In genomic region chr4:140423106-140423505, GRCh38 we compare ENCODE assay signal across 33 cellular contexts. TPM values are rescaled to one million over a fixed set of nuclear protein-coding genes. Genes with fewer than 3 reads are reported as not detected.
DNase-seq lines count a peak whose midpoint lies in the region; ATAC-seq, FAIRE-seq and TF ChIP-seq lines count a peak whose summit lies in the region.
"Had no signal": no experiment of that assay in that cellular context is flagged by ENCODE, and none has a peak within 500 bp of the region (broad histone marks: within the 10 kb centered on the region; RNA-seq: fewer than 3 reads in every experiment).

No MANE protein-coding gene starts in this region.

- H3K4me3 ChIP-seq in astrocyte (ENCODE audit: insufficient read depth, low read depth, low read length) = no peak overlapping the region
- H3K4me3 ChIP-seq in lower leg skin (ENCODE audit: low read depth, poor library complexity, severe bottlenecking) = no peak overlapping the region
- H3K4me3 ChIP-seq in left ventricle myocardium inferior = no peak overlapping the region
- H3K4me3 ChIP-seq: body of pancreas, gastrocnemius medialis, hepatocyte, ovary, PC-9, smooth muscle cell, vagina had no signal

- in situ Hi-C loops in Caki2 (cut with HindIII; ENCODE audit: low pct_unique_long_range_greater_than_20kb, low sequenced_read_pairs) = no loop called here

- peaks cover 6% of the 10 kb centered on the region for H3K4me1 ChIP-seq in astrocyte (ENCODE audit: insufficient read depth, low read length)
- peaks cover 27% of the 10 kb centered on the region for H3K4me1 ChIP-seq in left ventricle myocardium inferior

- no peak overlapping the region for H2AFZ ChIP-seq in astrocyte (ENCODE audit: low read depth, low read length)
- H2AFZ ChIP-seq: hepatocyte, PC-9 had no signal

- no peak overlapping the region for H3K4me3 Mint-ChIP-seq in astrocyte (ENCODE audit: unreplicated experiment)
- H3K4me3 Mint-ChIP-seq: activated CD8-positive, alpha-beta memory T cell treated with anti-CD3 and anti-CD28 coated beads, Interleukin-2, amount 10 ng/mL, durations not matched to agents 7 days and 5 days; activated T-cell treated with anti-CD3 and anti-CD28 coated beads, Interleukin-2, amount 50 U/mL, for 72 hours; CD4-positive, CD25-positive, alpha-beta regulatory T cell; nephron; stimulated activated naive CD8-positive, alpha-beta T cell treated with anti-CD3 and anti-CD28 coated beads, Interleukin-15, Interleukin-2, amounts not matched to agents 100 ng/mL and 50 ng/mL, for 24 hours had no signal

- TF ChIP-seq CTCF in astrocyte (IDR thresholded peaks at IDR 0.05; ENCODE audit: insufficient read depth, low read depth, low read length) (no peak), lower leg skin (IDR thresholded peaks at IDR 0.05) (no peak), left ventricle myocardium inferior (IDR thresholded peaks at IDR 0.05; ENCODE audit: borderline replicate concordance) (no peak)

- H3K36me3 Mint-ChIP-seq in astrocyte (ENCODE audit: low read depth, unreplicated experiment) = no peaks in the 10 kb centered on the region
- H3K36me3 Mint-ChIP-seq: activated CD8-positive, alpha-beta memory T cell treated with anti-CD3 and anti-CD28 coated beads, Interleukin-2, amount 10 ng/mL, durations not matched to agents 7 days and 5 days; CD4-positive, CD25-positive, alpha-beta regulatory T cell had no signal

- no peak overlapping the region for H3K9ac ChIP-seq in astrocyte (ENCODE audit: low read length)
- H3K9ac ChIP-seq: SK-N-SH had no signal

- H3K79me2 ChIP-seq in astrocyte (ENCODE audit: insufficient read depth, low read length) = no peaks in the 10 kb centered on the region
- H3K79me2 ChIP-seq: hepatocyte had no signal

- FAIRE-seq in astrocyte (lab: Jason Lieb, UNC) = no peak
- FAIRE-seq: D721Med, H54 had no signal

- no peaks in the 10 kb centered on the region for H3K27me3 Mint-ChIP-seq in astrocyte (ENCODE audit: low read depth, unreplicated experiment)

- no peak overlapping the region for H3K27ac ChIP-seq in astrocyte (ENCODE audit: low read depth, low read length)
- H3K27ac ChIP-seq in left ventricle myocardium inferior (replicated peaks) = no peak overlapping the region
- H3K27ac ChIP-seq: body of pancreas, gastrocnemius medialis, hepatocyte, ovary, PC-9, vagina had no signal

- intact Hi-C loops in lower leg skin (cut with DNase I; ENCODE audit: low total_unique reads) = no loop called here
- intact Hi-C loops in left ventricle myocardium inferior (cut with micrococcal nuclease) = no loop called here

- peak; percentile 82 for ATAC-seq in esophagus mucosa
- ATAC-seq: activated CD8-positive, alpha-beta memory T cell treated with anti-CD3 and anti-CD28 coated beads, Interleukin-2, amount 10 ng/mL, durations not matched to agents 7 days and 5 days; activated T-cell treated with anti-CD3 and anti-CD28 coated beads, Interleukin-2, amount 50 U/mL, for 72 hours; body of pancreas; gastrocnemius medialis; left colon; Right ventricle myocardium inferior had no signal

- H3K27ac Mint-ChIP-seq in astrocyte (ENCODE audit: unreplicated experiment) = no peak overlapping the region
- H3K27ac Mint-ChIP-seq: activated CD8-positive, alpha-beta memory T cell treated with anti-CD3 and anti-CD28 coated beads, Interleukin-2, amount 10 ng/mL, durations not matched to agents 7 days and 5 days; activated T-cell treated with anti-CD3 and anti-CD28 coated beads, Interleukin-2, amount 50 U/mL, for 72 hours; CD4-positive, CD25-positive, alpha-beta regulatory T cell; nephron; stimulated activated naive CD8-positive, alpha-beta T cell treated with anti-CD3 and anti-CD28 coated beads, Interleukin-15, Interleukin-2, amounts not matched to agents 100 ng/mL and 50 ng/mL, for 24 hours had no signal

- H3K9me3 Mint-ChIP-seq in astrocyte (ENCODE audit: unreplicated experiment) = no peaks in the 10 kb centered on the region
- H3K9me3 Mint-ChIP-seq: activated T-cell treated with anti-CD3 and anti-CD28 coated beads, Interleukin-2, amount 50 U/mL, for 72 hours; nephron; stimulated activated naive CD8-positive, alpha-beta T cell treated with anti-CD3 and anti-CD28 coated beads, Interleukin-15, Interleukin-2, amounts not matched to agents 100 ng/mL and 50 ng/mL, for 24 hours had no signal

- no peak overlapping the region for H3K4me2 ChIP-seq in astrocyte (ENCODE audit: low read length)
- H3K4me2 ChIP-seq: hepatocyte, PC-9, SK-N-SH, smooth muscle cell had no signal

- H3K9me3 ChIP-seq in astrocyte (ENCODE audit: insufficient read depth, low read depth, low read length) (no peaks in the 10 kb centered on the region), left ventricle myocardium inferior (replicated peaks) (no peaks in the 10 kb centered on the region)
- H3K9me3 ChIP-seq: body of pancreas, gastrocnemius medialis, ovary, SK-N-SH, vagina had no signal

- peak; percentile 26 for DNase-seq in Caki2 (ENCODE audit: low read depth)
- DNase-seq in astrocyte (ENCODE audit: low read depth) = peak; percentile 36
- peak; percentile 14 for DNase-seq in iris pigment epithelial cell (ENCODE audit: low read depth)
- DNase-seq in NOMO-1 (lab: John Stamatoyannopoulos, UW; ENCODE audit: unreplicated experiment in 2 of 2) = no peak
- DNase-seq in NCI-H524 treated with DMSO at 0.1 percent for 48 hours (lab: John Stamatoyannopoulos, UW) = no peak
- no peak for DNase-seq in lower leg skin (ENCODE audit: low spot score in 2 of 2)
- no peak for DNase-seq in left ventricle myocardium inferior
- DNase-seq: activated CD4-positive, alpha-beta T cell treated with anti-CD3 and anti-CD28 coated beads, Interleukin-2, amount 50 U/mL, for 4 hours; activated CD8-positive, alpha-beta memory T cell treated with anti-CD3 and anti-CD28 coated beads, Interleukin-2, amount 10 ng/mL, durations not matched to agents 7 days and 5 days; activated T-cell treated with anti-CD3 and anti-CD28 coated beads, Interleukin-2, amount 50 U/mL, for 72 hours; body of pancreas; CD4-positive, CD25-positive, alpha-beta regulatory T cell; cerebellar nuclear complex; gastrocnemius medialis; left colon; NCI-H1417; NCI-H2029; NCI-H526; ovary; PC-9; retina; SK-N-SH; stimulated activated CD4-positive, alpha-beta T cell treated with anti-CD3 and anti-CD28 coated beads, Interleukin-1b, Interleukin-23, amount 100 ng/mL, for 48 hours had no signal

- no peaks in the 10 kb centered on the region for H4K20me1 ChIP-seq in astrocyte (ENCODE audit: insufficient read depth, low read length)

- TF ChIP-seq POLR2A in lower leg skin (IDR thresholded peaks at IDR 0.05) = no peak

- H3K27me3 ChIP-seq in astrocyte (ENCODE audit: insufficient read depth, low read length) (no peaks in the 10 kb centered on the region), left ventricle myocardium inferior (ENCODE audit: low read depth) (peaks cover 15% of the 10 kb centered on the region)
- H3K27me3 ChIP-seq: body of pancreas, gastrocnemius medialis, hepatocyte, ovary had no signal

- H3K4me1 Mint-ChIP-seq in astrocyte (ENCODE audit: low read depth, unreplicated experiment) = no peaks in the 10 kb centered on the region

- H3K36me3 ChIP-seq in astrocyte (ENCODE audit: insufficient read depth, low read length) (no peaks in the 10 kb centered on the region), left ventricle myocardium inferior (no peaks in the 10 kb centered on the region)
- H3K36me3 ChIP-seq: gastrocnemius medialis, ovary, vagina had no signal

RNA-seq across cellular contexts. Expression of gene CLGN, which starts 4.3 kb away (rescaled TPM):
- 14.0 and 17.2 TPM in 2 replicates for total RNA-seq in Caki2 (2014; rRNA removed; shearing (Covaris generic); ENCODE audit: low replicate concordance)
- 1.1 and 1.6 TPM in 2 replicates for total RNA-seq in astrocyte
- total RNA-seq in esophagus mucosa = 1.2 TPM
- total RNA-seq in lower leg skin = under 1 TPM; 0.08 to 0.94 (median 0.37) TPM
- 47.0 TPM for total RNA-seq in left ventricle myocardium inferior
- total RNA-seq: CD4-positive, CD25-positive, alpha-beta regulatory T cell; T-helper 1 cell treated with Interleukin-12 subunit alpha and Interleukin-12 subunit beta and Interleukin-4 antibody, amounts not matched to agents 30 ng/mL and 1 ng/mL, for 36 hours; vagina had no signal

RNA-seq across cellular contexts. Expression of gene SCOC, which starts 49.7 kb away (rescaled TPM):
- 56.7 and 85.9 TPM in 2 replicates for total RNA-seq in Caki2 (2014; rRNA removed; shearing (Covaris generic); ENCODE audit: low replicate concordance)
- 59.1 and 60.8 TPM in 2 replicates for total RNA-seq in astrocyte
- 30.3 TPM for total RNA-seq in esophagus mucosa
- 10 to 100 TPM; 22.7 to 34.4 (median 26.8) TPM for total RNA-seq in lower leg skin
- total RNA-seq in left ventricle myocardium inferior = 84.5 TPM

Comparison
In these comparisons a context has a peak if more than half of its experiments do, and no peak if none do; other contexts are left out.
1. DNase-seq: peak in Caki2 (single experiment), astrocyte (single experiment) and iris pigment epithelial cell (single experiment); none in NOMO-1 (0 of 2), NCI-H524 treated with DMSO at 0.1 percent for 48 hours (single experiment), lower leg skin (0 of 2) and left ventricle myocardium inferior (single experiment).